Comparison of ENCODE assay signal across 8 cellular contexts in the genomic region with DNA sequence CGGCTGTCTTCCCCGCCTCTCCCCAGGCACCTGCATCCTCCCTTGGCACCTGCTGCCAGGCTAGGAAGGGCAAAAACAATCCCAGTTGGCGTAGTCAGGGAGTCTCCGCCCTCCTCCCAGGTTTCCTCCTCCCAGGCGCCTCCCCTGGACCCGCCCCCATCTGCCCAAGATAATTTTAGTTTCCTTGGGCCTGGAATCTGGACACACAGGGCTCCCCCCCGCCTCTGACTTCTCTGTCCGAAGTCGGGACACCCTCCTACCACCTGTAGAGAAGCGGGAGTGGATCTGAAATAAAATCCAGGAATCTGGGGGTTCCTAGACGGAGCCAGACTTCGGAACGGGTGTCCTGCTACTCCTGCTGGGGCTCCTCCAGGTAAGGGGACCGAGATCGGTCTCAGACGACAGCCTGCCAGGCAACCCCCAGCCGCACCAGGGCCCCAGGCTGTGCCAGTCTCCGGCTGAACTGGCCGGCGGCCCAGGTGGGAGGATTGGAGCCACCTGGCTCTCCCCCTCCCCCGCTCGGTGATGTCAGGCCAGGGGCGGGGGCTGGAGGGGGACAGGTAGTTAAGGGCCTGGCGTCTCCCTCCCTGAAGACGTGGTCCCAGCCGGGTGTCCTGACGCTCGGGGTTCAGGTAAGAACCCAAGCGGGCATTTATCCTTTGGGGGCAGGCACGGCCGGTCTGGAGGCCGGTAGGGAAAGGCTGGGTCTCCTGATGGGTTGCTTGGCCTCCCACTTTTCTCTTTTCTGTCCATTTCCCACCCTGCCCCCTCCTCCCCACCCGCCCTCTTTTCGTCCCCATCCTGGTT. TPM values are rescaled to one million over a fixed set of nuclear protein-coding genes. Genes with fewer than 3 reads are reported as not detected.
DNase-seq lines count a peak whose midpoint lies in the region; ATAC-seq, FAIRE-seq and TF ChIP-seq lines count a peak whose summit lies in the region.

A gene (plus strand): TSS at position 178 of the 807 bp plus-strand sequence. CDS start 4,364 bp downstream, outside the sequence.

- in situ Hi-C loops in K562 (cut with MboI) = no loop called here

- intact Hi-C loops in CD4-positive, alpha-beta memory T cell (cut with micrococcal nuclease) = loop anchor here (1.0 kb wide), 1 partner anchor 8 kb away; a partner anchor contains a TSS
- intact Hi-C loops in K562 (cut with micrococcal nuclease) = no loop called here

- TF ChIP-seq CTCF in K562 (IDR thresholded peaks at IDR 0.05 in 2 of 3, conservative IDR thresholded peaks at IDR 0.05 in 1 of 3; ENCODE audit: insufficient read depth in 2 of 3, low read depth in 1 of 3, low read length in 3 of 3) (no peak), upper lobe of left lung (IDR thresholded peaks at IDR 0.05) (no peak)

- H3K9me3 Mint-ChIP-seq in CD4-positive, alpha-beta memory T cell = peaks cover 0 to 2% (median 0%) of the 10 kb centered on the region in 8 donors

- peaks cover 5 to 11% (median 7%) of the 10 kb centered on the region in 4 donors for H3K4me1 Mint-ChIP-seq in CD4-positive, alpha-beta memory T cell

- peak within 1 kb of the TSS; percentile 69 for H3K4me2 ChIP-seq in K562 (ENCODE audit: insufficient read depth, low read length)

- H3K27me3 Mint-ChIP-seq in CD4-positive, alpha-beta memory T cell = peaks cover 6 to 19% of the 10 kb centered on the region in 2 donors

- CTCF ChIA-PET in CD4-positive, alpha-beta memory T cell (lab: Charles Lee; ENCODE audit: partially characterized antibody) = no interaction called here
- CTCF ChIA-PET in K562 (lab: Yijun Ruan, JAX; ENCODE audit: low intra/inter-chr PET ratio) = no interaction called here

- H4K20me1 ChIP-seq in K562 (replicated peaks; ENCODE audit: control insufficient read depth, insufficient read depth, low read length) = no peaks in the 10 kb centered on the region

- H3K27ac ChIP-seq in CD4-positive, alpha-beta memory T cell (ENCODE audit: low read depth, low read length) = no peak within 1 kb of the TSS
- H3K27ac ChIP-seq in K562 (ENCODE audit: extremely low read depth, low read depth, low read length) (no peak within 1 kb of the TSS), upper lobe of left lung (peak within 1 kb of the TSS; percentile 49 to 82 (median 78))

- H3K27ac Mint-ChIP-seq in CD4-positive, alpha-beta memory T cell = peak within 1 kb of the TSS; percentile 29 to 89 (median 66)

- ATAC-seq in K562 (peak; percentile 77), upper lobe of left lung (ENCODE audit: low FRiP score in 2 of 2) (peak; percentile 54 to 84), HG03108 (IDR thresholded peaks at IDR 0.05; ENCODE audit: unreplicated experiment) (no peak), GM21515 (IDR thresholded peaks at IDR 0.05; ENCODE audit: unreplicated experiment) (no peak)

- BruUV-seq in K562 (replicated peaks; lab: Mats Ljungman, UMichigan) = no TSS peak

- H3K36me3 ChIP-seq in CD4-positive, alpha-beta memory T cell (ENCODE audit: insufficient read depth, low read length) = no peaks in the 10 kb centered on the region
- no peaks in the 10 kb centered on the region for H3K36me3 ChIP-seq in K562 (ENCODE audit: control insufficient read depth, insufficient read depth, low read length)
- H3K36me3 ChIP-seq in upper lobe of left lung = no peaks in the 10 kb centered on the region

- POLR2A ChIA-PET in CD4-positive, alpha-beta memory T cell (lab: Charles Lee; ENCODE audit: partially characterized antibody) = no interaction called here
- POLR2A ChIA-PET in K562 (lab: Yijun Ruan, JAX) = no interaction called here

- H3K27me3 ChIP-seq in CD4-positive, alpha-beta memory T cell (ENCODE audit: insufficient read depth, low read length) = no peaks in the 10 kb centered on the region
- no peaks in the 10 kb centered on the region for H3K27me3 ChIP-seq in K562 (ENCODE audit: control insufficient read depth in 2 of 2, insufficient read depth in 2 of 2, low read length in 2 of 2)
- H3K27me3 ChIP-seq in upper lobe of left lung = peaks cover 0 to 29% (median 12%) of the 10 kb centered on the region in 4 donors

- no peaks in the 10 kb centered on the region for H3K9me1 ChIP-seq in K562 (ENCODE audit: control insufficient read depth, insufficient read depth, low read length)

- FAIRE-seq in K562 (lab: Jason Lieb, UNC) = peak; percentile 49

- H3K79me2 ChIP-seq in K562 (ENCODE audit: control insufficient read depth, insufficient read depth, low read length) = no peaks in the 10 kb centered on the region

- peak within 1 kb of the TSS; percentile 74 for H2AFZ ChIP-seq in K562 (ENCODE audit: low read depth, low read length)

- TF ChIP-seq POLR2A in K562 (conservative IDR thresholded peaks at IDR 0.05) (no peak), upper lobe of left lung (IDR thresholded peaks at IDR 0.05) (peak in 3 of 4 donors; percentile 13 to 78 (median 28))

- H3K4me1 ChIP-seq in CD4-positive, alpha-beta memory T cell (ENCODE audit: insufficient read depth, low read length) = peaks cover 8% of the 10 kb centered on the region
- H3K4me1 ChIP-seq in K562 (replicated peaks in 1 of 2; ENCODE audit: control insufficient read depth in 2 of 2, insufficient read depth in 2 of 2, low read length in 2 of 2) (peaks cover 20 to 47% of the 10 kb centered on the region in 2 experiments), upper lobe of left lung (peaks cover 6 to 49% (median 26%) of the 10 kb centered on the region in 4 donors)

- peak within 1 kb of the TSS in 5 of 8 donors; percentile 49 to 90 (median 73) for H3K4me3 Mint-ChIP-seq in CD4-positive, alpha-beta memory T cell

- no peaks in the 10 kb centered on the region for H3K9me3 ChIP-seq in CD4-positive, alpha-beta memory T cell (ENCODE audit: control insufficient read depth in 1 of 2, low read length in 2 of 2)
- H3K9me3 ChIP-seq in K562 (replicated peaks; ENCODE audit: control insufficient read depth, insufficient read depth, low read depth, low read length) (no peaks in the 10 kb centered on the region), upper lobe of left lung (no peaks in the 10 kb centered on the region)

- H3K4me3 ChIP-seq in CD4-positive, alpha-beta memory T cell (ENCODE audit: low read length in 2 of 2) = no peak within 1 kb of the TSS
- H3K4me3 ChIP-seq in K562 = peak within 1 kb of the TSS; percentile 44
- peak within 1 kb of the TSS; percentile 10 to 59 (median 48) for H3K4me3 ChIP-seq in upper lobe of left lung

- TF ChIP-seq EP300 in K562 (IDR thresholded peaks at IDR 0.05; ENCODE audit: low read length) = no peak
- no peak for TF ChIP-seq EP300 in upper lobe of left lung (IDR thresholded peaks at IDR 0.05)

- no peak for DNase-seq in CD4-positive, alpha-beta memory T cell
- DNase-seq in NCI-H146 (lab: John Stamatoyannopoulos, UW) = peak; percentile 78
- DNase-seq in K562 (ENCODE audit: extremely low read depth in 1 of 4, low spot score in 3 of 4) = peak; percentile 42 to 74 (median 66)
- DNase-seq in kidney tubule cell (ENCODE audit: low spot score) = peak; percentile 78
- DNase-seq in upper lobe of left lung = peak; percentile 86 to 90
- no peak for DNase-seq in HuH-7 (ENCODE audit: low spot score)

- no peaks in the 10 kb centered on the region for H3K36me3 Mint-ChIP-seq in CD4-positive, alpha-beta memory T cell

- WGBS in K562 (ENCODE audit: insufficient coverage, low coverage, missing lambda C conversion rate) = 15% methylated on average over 15 of the region's 34 CpGs
- WGBS in upper lobe of left lung, 2 donors = 14 to 18% methylated on average over 15 to 29 of the region's 34 CpGs

- no peak for TF ChIP-seq RAD21 in K562 (CRISPR knock-in tag; conservative IDR thresholded peaks at IDR 0.05 in 1 of 2, IDR thresholded peaks at IDR 0.05 in 1 of 2)

- peak within 1 kb of the TSS; percentile 35 to 80; a peak in 3 of 4 replicates for H3K9ac ChIP-seq in K562 (ENCODE audit: insufficient read depth in 1 of 2, low read depth in 2 of 2, low read length in 2 of 2)

TF ChIP-seq in K562, 482 proteins besides CTCF, POLR2A, EP300 and RAD21 (continues in another document):
- TF ChIP-seq ATF1 (CRISPR knock-in tag; IDR thresholded peaks at IDR 0.05) = no peak
- TF ChIP-seq ATF1 (tag; IDR thresholded peaks at IDR 0.05) = peak; percentile 71; the same call in 1 of the 2 replicates
- TF ChIP-seq KDM1A (IDR thresholded peaks at IDR 0.05) = peak in 1 of 2 experiments; percentile 66; a peak in 1 of 4 replicates
- TF ChIP-seq CREM (IDR thresholded peaks at IDR 0.05; ENCODE audit: low read depth) = 0 out of 2 replicates have a peak, but pooled peaks have one; percentile 28
- peak; percentile 66 for TF ChIP-seq ZEB2 (IDR thresholded peaks at IDR 0.05)
- 0 out of 2 replicates have a peak, but pooled peaks have one; percentile 16 for TF ChIP-seq DPF2 (IDR thresholded peaks at IDR 0.05)
- peak; percentile 26; the same call in 1 of the 2 replicates for TF ChIP-seq RBFOX2 (IDR thresholded peaks at IDR 0.05; ENCODE audit: low read depth, low read length)
- no peak for TF ChIP-seq ZNF41 (CRISPR knock-in tag; conservative IDR thresholded peaks at IDR 0.05)
- TF ChIP-seq PHF8 (IDR thresholded peaks at IDR 0.05; ENCODE audit: borderline replicate concordance, low read length) = peak; percentile 10; the same call in 1 of the 2 replicates

RNA-seq across cellular contexts. Expression of the gene that starts here (rescaled TPM):
- total RNA-seq in CD4-positive, alpha-beta memory T cell = not detected
- not detected for polyA plus RNA-seq in CD4-positive, alpha-beta memory T cell
- total RNA-seq in K562 (2011; cell fraction: chromatin; rRNA removed; ENCODE audit: low replicate concordance) = 7.8 and 23.1 TPM in 2 replicates
- total RNA-seq in K562 (2011; cell fraction: nucleolus; rRNA removed) = 14.2 and 16.3 TPM in 2 replicates
- 10.2 and 11.2 TPM in 2 replicates for total RNA-seq in K562 (2011; cell fraction: nucleoplasm; rRNA removed)
- 5.1 and 5.9 TPM in 2 replicates for total RNA-seq in K562 (2014; rRNA removed)
- total RNA-seq in K562 (2014; rRNA removed; fragmentation: Illumina TruSeq; extraction: Trizol) = 1.9 and 2.2 TPM in 2 replicates
- 1.6 and 2.1 TPM in 2 replicates for total RNA-seq in K562 (2015; rRNA removed; fragmentation: Illumina TruSeq; extraction: Trizol)
- 5.0 and 6.0 TPM in 2 replicates for total RNA-seq in K562 (2021)
- 1.6 and 2.4 TPM in 2 replicates for polyA plus RNA-seq in K562 (2011; rRNA removed)
- 1.8 and 4.1 TPM in 2 replicates for polyA plus RNA-seq in K562 (2011; cell fraction: cytosol; rRNA removed)
- 7.6 and 13.2 TPM in 2 replicates for polyA plus RNA-seq in K562 (2011; cell fraction: nucleus; rRNA removed)
- 3.2 and 6.3 TPM in 2 replicates for polyA plus RNA-seq in K562 (2012)
- polyA plus RNA-seq in K562 (2014; fragmentation: Illumina TruSeq; extraction: Trizol) = 6.2 and 6.4 TPM in 2 replicates
- polyA plus RNA-seq in K562 (2014; fragmentation: Nextera tagmentation; extraction: Ambion mirVana) = under 1 TPM; 0.04 to 0.08 TPM
- polyA plus RNA-seq in K562 (2014; rRNA removed) = 3.0 and 4.1 TPM in 2 replicates
- polyA minus RNA-seq in K562 (2011; rRNA and poly(A)+ RNA removed) = 0.87 and 1.7 TPM in 2 replicates
- 2.4 and 2.7 TPM in 2 replicates for polyA minus RNA-seq in K562 (2011; cell fraction: cytosol; rRNA and poly(A)+ RNA removed)
- 2.4 and 3.4 TPM in 2 replicates for polyA minus RNA-seq in K562 (2011; cell fraction: nucleus; rRNA and poly(A)+ RNA removed)
- 10 to 100 TPM; 19.9 to 82.8 (median 31.1) TPM for total RNA-seq in upper lobe of left lung

Comparison
In these comparisons a context has a peak if more than half of its experiments do, and no peak if none do; other contexts are left out.
1. DNase-seq: peak in NCI-H146 (single experiment), K562 (4 of 4), kidney tubule cell (single experiment) and upper lobe of left lung (2 of 2); none in CD4-positive, alpha-beta memory T cell (0 of 5) and HuH-7 (single experiment).
2. H3K27ac ChIP-seq: peak in upper lobe of left lung (4 of 4); none in CD4-positive, alpha-beta memory T cell (single experiment) and K562 (single experiment).
3. H3K4me3 ChIP-seq: peak in K562 (single experiment) and upper lobe of left lung (4 of 4); none in CD4-positive, alpha-beta memory T cell (0 of 2).
4. ATAC-seq: peak in K562 (single experiment) and upper lobe of left lung (2 of 2); none in HG03108 (single experiment) and GM21515 (single experiment).